ENCODE assay signal across 17 cellular contexts in the genomic region with DNA sequence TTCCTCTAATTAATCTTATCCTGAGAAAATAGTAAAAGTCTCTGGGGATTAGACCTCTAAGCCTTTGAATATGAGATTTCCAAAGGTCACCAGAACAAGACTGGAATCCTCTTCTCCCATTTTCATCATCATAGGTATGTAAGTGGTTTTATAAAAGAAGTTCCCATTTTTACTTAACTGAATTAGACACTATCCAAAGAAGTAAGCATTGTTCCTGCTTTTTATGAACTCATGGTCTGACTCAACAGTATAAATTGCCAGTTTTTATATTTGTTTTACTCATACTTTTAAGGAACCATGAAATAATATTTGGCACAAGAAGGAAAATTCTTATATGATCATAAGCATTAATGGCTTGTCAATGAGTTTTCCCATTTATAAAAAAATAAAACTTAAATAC.
"Had no signal": no experiment of that assay in that cellular context is flagged by ENCODE, and none has a peak within 500 bp of the region (broad histone marks: within the 10 kb centered on the region; RNA-seq: fewer than 3 reads in every experiment).

No MANE protein-coding gene starts in this region.

- H3K4me1 ChIP-seq: lower lobe of right lung, neural progenitor cell, parathyroid adenoma, tibial nerve, vagina had no signal

- ATAC-seq: activated CD4-positive, alpha-beta T cell treated with anti-CD3 and anti-CD28 coated beads for 36 hours; activated CD8-positive, alpha-beta T cell treated with anti-CD3 and anti-CD28 coated beads for 36 hours; lower lobe of right lung; stimulated activated effector memory CD8-positive, alpha-beta T cell treated with anti-CD3 and anti-CD28 coated beads, Interleukin-12 subunit alpha, Interleukin-12 subunit beta, amount 100 ng/mL, for 72 hours had no signal

- H3K9ac ChIP-seq: neural progenitor cell, parathyroid adenoma had no signal

- DNase-seq: activated CD4-positive, alpha-beta T cell treated with anti-CD3 and anti-CD28 coated beads for 36 hours; activated CD8-positive, alpha-beta memory T cell treated with anti-CD3 and anti-CD28 coated beads, Interleukin-2, amount 50 U/mL, for 4 hours; activated CD8-positive, alpha-beta T cell treated with anti-CD3 and anti-CD28 coated beads for 36 hours; activated naive CD4-positive, alpha-beta T cell; central memory CD4-positive, alpha-beta T cell; effector CD8-positive, alpha-beta T cell; lower lobe of right lung; midbrain; retina had no signal

- H3K4me3 ChIP-seq: coronary artery, lower lobe of right lung, neural progenitor cell, smooth muscle cell, tibial nerve, vagina had no signal

- H3K36me3 ChIP-seq: lower lobe of right lung, neural progenitor cell, tibial nerve, vagina had no signal

- H3K9me3 ChIP-seq: vagina had no signal

- H2AFZ ChIP-seq: neural progenitor cell, parathyroid adenoma had no signal

- H3K4me2 ChIP-seq: neural progenitor cell, smooth muscle cell had no signal

- H3K27ac ChIP-seq: coronary artery, lower lobe of right lung, neural progenitor cell, parathyroid adenoma, tibial nerve, vagina, VCaP had no signal

- H3K27me3 ChIP-seq: neural progenitor cell, tibial nerve, vagina had no signal
